ENCODE assay signal across 8 cellular contexts in genomic region chr1:211579434-211580302, GRCh38. TPM values are rescaled to one million over a fixed set of nuclear protein-coding genes. Genes with fewer than 3 reads are reported as not detected.
DNase-seq lines count a peak whose midpoint lies in the region; ATAC-seq and TF ChIP-seq lines count a peak whose summit lies in the region.

No MANE protein-coding gene starts in this region.

- H3K4me3 Mint-ChIP-seq in MCF 10A (ENCODE audit: unreplicated experiment): peak overlapping the region; percentile 89

- TF ChIP-seq CTCF in OCI-LY1 (IDR thresholded peaks at IDR 0.05; ENCODE audit: low read length) (no peak), MCF 10A (IDR thresholded peaks at IDR 0.05; ENCODE audit: unreplicated experiment) (no peak), left lung (IDR thresholded peaks at IDR 0.05) (no peak)

- H3K9me3 ChIP-seq in OCI-LY1 (ENCODE audit: low read length): no peaks in the 10 kb centered on the region
- no peaks in the 10 kb centered on the region for H3K9me3 ChIP-seq in left lung

- no peaks in the 10 kb centered on the region for H4K20me1 ChIP-seq in OCI-LY1 (ENCODE audit: insufficient read depth, low read length)

- no peaks in the 10 kb centered on the region for H3K27me3 Mint-ChIP-seq in MCF 10A (ENCODE audit: insufficient read depth, unreplicated experiment)

- H3K4me1 ChIP-seq in OCI-LY1 (ENCODE audit: insufficient read depth, low read length, severe bottlenecking) (peaks cover 30% of the 10 kb centered on the region), left lung (peaks cover 3 to 64% of the 10 kb centered on the region in 2 donors)

- H3K27ac Mint-ChIP-seq in MCF 10A (ENCODE audit: low read depth, unreplicated experiment): peak overlapping the region; percentile 13

- H3K27ac ChIP-seq in OCI-LY1 (ENCODE audit: low read depth, low read length, poor library complexity, severe bottlenecking) (no peak overlapping the region), left lung (peak overlapping the region; percentile 33 to 94), temporal lobe (ENCODE audit: low read depth, low read length) (peak overlapping the region; percentile 65)

- peak overlapping the region; percentile 59 for H3K9ac ChIP-seq in OCI-LY1 (ENCODE audit: low read length)

- POLR2A ChIA-PET in MCF 10A (lab: Yijun Ruan, JAX): interaction anchor here (0.6 to 4.5 kb wide), 38 partner anchors 9 to 1764 kb away, joined by 3 to 423 read pairs (median 4); partner anchors contain the start of genes DTL, INTS7 and TRAF5

- H3K36me3 Mint-ChIP-seq in MCF 10A (ENCODE audit: insufficient read depth, unreplicated experiment): peaks cover 25% of the 10 kb centered on the region

- H3K36me3 ChIP-seq in OCI-LY1 (ENCODE audit: insufficient read depth, low read length) (peaks cover 4% of the 10 kb centered on the region; the same call in 1 of the 2 replicates), left lung (peaks cover 0 to 12% of the 10 kb centered on the region in 2 donors)

- no peak overlapping the region for H2AFZ ChIP-seq in OCI-LY1 (ENCODE audit: low read length)

- intact Hi-C loops in MCF 10A (cut with micrococcal nuclease): loop anchor here (1.0 to 10.0 kb wide), 4 partner anchors 11 to 995 kb away; no protein-coding TSS in a partner anchor
- intact Hi-C loops in left lung (cut with DNase I): loop anchor here (2.0 to 10.0 kb wide), 2 partner anchors 75 kb away; no protein-coding TSS in a partner anchor

- BruUV-seq in MCF 10A (replicated peaks; lab: Mats Ljungman, UMichigan): no TSS peak

- CTCF ChIA-PET in MCF 10A (lab: Yijun Ruan, JAX): interaction anchor here (0.6 to 4.1 kb wide), 27 partner anchors 9 to 1211 kb away, joined by 3 to 62 read pairs (median 4); partner anchors contain the start of genes DTL and INTS7

- no peaks in the 10 kb centered on the region for H3K9me2 ChIP-seq in OCI-LY1 (ENCODE audit: low read depth, low read length)

- peak overlapping the region; percentile 81 for H3K4me3 ChIP-seq in OCI-LY1 (ENCODE audit: low read depth, low read length, poor library complexity, severe bottlenecking)
- peak overlapping the region; percentile 81 to 85 for H3K4me3 ChIP-seq in left lung

- no peaks in the 10 kb centered on the region for H3F3A ChIP-seq in OCI-LY1 (ENCODE audit: insufficient read depth, low read length)

- no peaks in the 10 kb centered on the region for H3K79me2 ChIP-seq in OCI-LY1 (ENCODE audit: insufficient read depth, low read length)

- peak; percentile 46 for DNase-seq in GF-D8 (lab: John Stamatoyannopoulos, UW)
- DNase-seq in MCF 10A (ENCODE audit: unreplicated experiment): peak; percentile 74
- peak in 1 of 2 donors; percentile 94 for DNase-seq in left lung
- no peak for DNase-seq in NCI-H1694 treated with DMSO at 0.1 percent for 48 hours (lab: John Stamatoyannopoulos, UW)

- H3K4me2 ChIP-seq in OCI-LY1 (ENCODE audit: low read length): peak overlapping the region; percentile 97

- ATAC-seq in GM19468 (IDR thresholded peaks at IDR 0.05; ENCODE audit: extremely low read depth, unreplicated experiment): peak; percentile 20
- ATAC-seq in HG03520 (IDR thresholded peaks at IDR 0.05; ENCODE audit: unreplicated experiment): peak; percentile 34
- peak; percentile 52 for ATAC-seq in left lung

- no peaks in the 10 kb centered on the region for H3K9me3 Mint-ChIP-seq in MCF 10A (ENCODE audit: unreplicated experiment)

- H3K4me1 Mint-ChIP-seq in MCF 10A (ENCODE audit: insufficient read depth, unreplicated experiment): peaks cover 42% of the 10 kb centered on the region

- H3K27me3 ChIP-seq in OCI-LY1 (ENCODE audit: insufficient read depth, low read length) (no peaks in the 10 kb centered on the region), left lung (no peaks in the 10 kb centered on the region)

RNA-seq across cellular contexts. Expression of gene SLC30A1, which starts 0.7 kb away (rescaled TPM):
- 87.0 and 94.1 TPM in 2 replicates for total RNA-seq in MCF 10A (2022)
- 10 to 100 TPM; 22.2 to 37.7 TPM for total RNA-seq in left lung
- total RNA-seq in temporal lobe: 21.6 TPM
